ENCODE assay signal across 10 cellular contexts in genomic region chr1:925532-926421, GRCh38. TPM values are rescaled to one million over a fixed set of nuclear protein-coding genes. Genes with fewer than 3 reads are reported as not detected.
DNase-seq lines count a peak whose midpoint lies in the region; ATAC-seq, FAIRE-seq and TF ChIP-seq lines count a peak whose summit lies in the region.
"Had no signal": no experiment of that assay in that cellular context is flagged by ENCODE, and none has a peak within 500 bp of the region (broad histone marks: within the 10 kb centered on the region; RNA-seq: fewer than 3 reads in every experiment).

No MANE protein-coding gene starts in this region.

- TF ChIP-seq POLR2A in suprapubic skin (IDR thresholded peaks at IDR 0.05) (no peak), GM18505 (IDR thresholded peaks at IDR 0.05; ENCODE audit: borderline replicate concordance, extremely low read depth, insufficient read depth, insufficient read length) (no peak)

- H3K36me3 Mint-ChIP-seq in activated T-cell treated with anti-CD3 and anti-CD28 coated beads, Interleukin-2, amount 50 U/mL, for 4 hours (ENCODE audit: insufficient read depth), result no peaks in the 10 kb centered on the region

- peak overlapping the region; percentile 50 for H3K4me3 Mint-ChIP-seq in activated T-cell treated with anti-CD3 and anti-CD28 coated beads, Interleukin-2, amount 50 U/mL, for 4 hours

- peaks cover 55% of the 10 kb centered on the region for H3K27me3 Mint-ChIP-seq in activated T-cell treated with anti-CD3 and anti-CD28 coated beads, Interleukin-2, amount 50 U/mL, for 4 hours (ENCODE audit: low read depth)

- H3K27me3 ChIP-seq in right cardiac atrium (ENCODE audit: control insufficient read depth, insufficient read depth), result no peaks in the 10 kb centered on the region
- peaks cover 97% of the 10 kb centered on the region for H3K27me3 ChIP-seq in suprapubic skin

- intact Hi-C loops in right cardiac atrium (cut with DNase I), result no loop called here

- 9% methylated on average over 69 of the region's 70 CpGs for WGBS in right cardiac atrium
- WGBS in suprapubic skin, result 5% methylated on average over 40 of the region's 70 CpGs

- TF ChIP-seq EP300 in suprapubic skin (IDR thresholded peaks at IDR 0.05), result no peak

- no peaks in the 10 kb centered on the region for H3K9me3 Mint-ChIP-seq in activated T-cell treated with anti-CD3 and anti-CD28 coated beads, Interleukin-2, amount 50 U/mL, for 4 hours

- no peaks in the 10 kb centered on the region for H3K9me3 ChIP-seq in right cardiac atrium (ENCODE audit: control insufficient read depth, low read length)
- no peaks in the 10 kb centered on the region for H3K9me3 ChIP-seq in suprapubic skin

- no peak for TF ChIP-seq CTCF in suprapubic skin (IDR thresholded peaks at IDR 0.05)

- ATAC-seq in activated T-cell treated with anti-CD3 and anti-CD28 coated beads, Interleukin-2, amount 50 U/mL, for 4 hours, result peak; percentile 8 to 25
- peak; percentile 51 to 65 for ATAC-seq in right cardiac atrium
- no peak for ATAC-seq in GM19395 (IDR thresholded peaks at IDR 0.05; ENCODE audit: unreplicated experiment)
- no peak for ATAC-seq in GM18505 (IDR thresholded peaks at IDR 0.05; ENCODE audit: unreplicated experiment)

- peaks cover 14% of the 10 kb centered on the region for H3K4me1 Mint-ChIP-seq in activated T-cell treated with anti-CD3 and anti-CD28 coated beads, Interleukin-2, amount 50 U/mL, for 4 hours (ENCODE audit: low read depth)

- no peak for DNase-seq in activated T-cell treated with anti-CD3 and anti-CD28 coated beads, Interleukin-2, amount 50 U/mL, for 4 hours
- DNase-seq in activated T-cell treated with anti-CD3 and anti-CD28 coated beads, Interleukin-2, amount 50 U/mL, for 48 hours, result no peak
- DNase-seq in RCC 7860 (ENCODE audit: low spot score) (peak; percentile 25), right cardiac atrium (peak; percentile 76 to 93 (median 92)), suprapubic skin (ENCODE audit: low spot score in 2 of 2) (no peak)
- DNase-seq in NK-92 treated with Interleukin-12 subunit alpha and Interleukin-12 subunit beta, amount 100 ng/mL, for 24 hours (lab: John Stamatoyannopoulos, UW), result no peak
- DNase-seq: activated T-cell treated with anti-CD3 and anti-CD28 coated beads, Interleukin-2, amount 50 U/mL, for 1 hour had no signal

- H3K27ac ChIP-seq in right cardiac atrium (ENCODE audit: low read length), result no peak overlapping the region
- H3K27ac ChIP-seq in suprapubic skin, result no peak overlapping the region

- FAIRE-seq in RCC 7860 (lab: Jason Lieb, UNC), result no peak

- H3K4me3 ChIP-seq in right cardiac atrium (ENCODE audit: low read length) (peak overlapping the region; percentile 67), suprapubic skin (peak overlapping the region; percentile 61)
- H3K4me3 ChIP-seq: lung had no signal

- no peaks in the 10 kb centered on the region for H3K36me3 ChIP-seq in suprapubic skin

- peaks cover 2% of the 10 kb centered on the region for H3K4me1 ChIP-seq in right cardiac atrium (ENCODE audit: control insufficient read depth, insufficient read depth, low read length)
- peaks cover 46% of the 10 kb centered on the region for H3K4me1 ChIP-seq in suprapubic skin

RNA-seq across cellular contexts. Expression of gene SAMD11, which starts 2.1 kb away (rescaled TPM):
- total RNA-seq in activated T-cell treated with anti-CD3 and anti-CD28 coated beads, Interleukin-2, amount 50 U/mL, for 4 hours, result not detected
- total RNA-seq in right cardiac atrium, result 10 to 100 TPM in 3 of 4 donors, 1 to 10 TPM in 1; 6.9 to 27.2 (median 11.4) TPM
- 7.8 TPM for polyA plus RNA-seq in right cardiac atrium
- 1 to 10 TPM in 2 of 4 donors, under 1 TPM in 1, not detected in 1; 0.85 to 2.0 (median 1.5) TPM for total RNA-seq in suprapubic skin

RNA-seq across cellular contexts. Expression of gene NOC2L, which starts 33.3 kb away (rescaled TPM):
- total RNA-seq in activated T-cell treated with anti-CD3 and anti-CD28 coated beads, Interleukin-2, amount 50 U/mL, for 4 hours, result 100 to 1,000 TPM; 292 to 315 (median 315) TPM
- 10 to 100 TPM; 43.6 to 48.6 (median 45.5) TPM for total RNA-seq in right cardiac atrium
- polyA plus RNA-seq in right cardiac atrium, result 44.3 TPM
- 10 to 100 TPM; 45.6 to 61.9 (median 56.3) TPM for total RNA-seq in suprapubic skin

RNA-seq across cellular contexts. Expression of gene KLHL17, which starts 34.6 kb away (rescaled TPM):
- 10 to 100 TPM; 32.1 to 36.6 (median 34.3) TPM for total RNA-seq in activated T-cell treated with anti-CD3 and anti-CD28 coated beads, Interleukin-2, amount 50 U/mL, for 4 hours
- total RNA-seq in right cardiac atrium (1 to 10 TPM; 5.0 to 9.7 (median 6.6) TPM), suprapubic skin (10 to 100 TPM in 3 of 4 donors, 1 to 10 TPM in 1; 9.7 to 38.3 (median 17.0) TPM)
- polyA plus RNA-seq in right cardiac atrium, result 5.3 TPM

RNA-seq across cellular contexts. Expression of gene PLEKHN1, which starts 40.5 kb away (rescaled TPM):
- total RNA-seq in activated T-cell treated with anti-CD3 and anti-CD28 coated beads, Interleukin-2, amount 50 U/mL, for 4 hours, result 1 to 10 TPM; 1.6 to 2.4 (median 1.9) TPM
- total RNA-seq in right cardiac atrium, result under 1 TPM in 1 of 4 donors, not detected in 3; 0.41 TPM
- polyA plus RNA-seq in right cardiac atrium, result 0.14 TPM
- total RNA-seq in suprapubic skin, result 10 to 100 TPM; 36.1 to 69.0 (median 48.4) TPM

RNA-seq across cellular contexts. Expression of gene PERM1, which starts 56.1 kb away (rescaled TPM):
- total RNA-seq in activated T-cell treated with anti-CD3 and anti-CD28 coated beads, Interleukin-2, amount 50 U/mL, for 4 hours, result not detected
- total RNA-seq in right cardiac atrium, result 10 to 100 TPM; 44.4 to 78.0 (median 57.4) TPM
- 112 TPM for polyA plus RNA-seq in right cardiac atrium
- under 1 TPM; 0.24 to 0.93 (median 0.44) TPM for total RNA-seq in suprapubic skin

Comparison
In these comparisons a context has a peak if more than half of its experiments do, and no peak if none do; other contexts are left out.
1. ATAC-seq: peak in activated T-cell treated with anti-CD3 and anti-CD28 coated beads, Interleukin-2, amount 50 U/mL, for 4 hours (2 of 2) and right cardiac atrium (2 of 2); none in GM19395 (single experiment) and GM18505 (single experiment).
2. DNase-seq: peak in RCC 7860 (single experiment) and right cardiac atrium (3 of 3); none in activated T-cell treated with anti-CD3 and anti-CD28 coated beads, Interleukin-2, amount 50 U/mL, for 4 hours (single experiment), activated T-cell treated with anti-CD3 and anti-CD28 coated beads, Interleukin-2, amount 50 U/mL, for 48 hours (0 of 2), suprapubic skin (0 of 2) and NK-92 treated with Interleukin-12 subunit alpha and Interleukin-12 subunit beta, amount 100 ng/mL, for 24 hours (single experiment).
3. RNA of gene NOC2L, which starts 33.3 kb away (total RNA-seq): 292 to 315 TPM in activated T-cell treated with anti-CD3 and anti-CD28 coated beads, Interleukin-2, amount 50 U/mL, for 4 hours; 45.6 to 61.9 TPM in suprapubic skin and 43.6 to 48.6 TPM in right cardiac atrium; every median in the first group is over 4 times any median in the second.